In genomic region chr10:72259491-72260214, GRCh38 we compare ENCODE assay signal across 8 cellular contexts. TPM values are rescaled to one million over a fixed set of nuclear protein-coding genes. Genes with fewer than 3 reads are reported as not detected.
DNase-seq lines count a peak whose midpoint lies in the region; ATAC-seq, FAIRE-seq and TF ChIP-seq lines count a peak whose summit lies in the region.

No MANE protein-coding gene starts in this region.

- H3K9me3 ChIP-seq in iPS-20b (ENCODE audit: insufficient read depth, low read depth, low read length) (no peaks in the 10 kb centered on the region), stomach (no peaks in the 10 kb centered on the region)

- H3K27ac Mint-ChIP-seq in activated naive CD4-positive, alpha-beta T cell treated with anti-CD3 and anti-CD28 coated beads, Interleukin-2, amount 10 ng/mL, durations not matched to agents 7 days and 5 days = peak overlapping the region; percentile 97
- peak overlapping the region; percentile 100 for H3K27ac Mint-ChIP-seq in activated T-helper 17 cell treated with anti-CD3 and anti-CD28 coated beads, Interleukin-2, amount 50 U/mL, for 72 hours

- H3K4me3 ChIP-seq in iPS-20b (ENCODE audit: low read length) (peak overlapping the region; percentile 54; the same call in 1 of the 2 replicates), stomach (no peak overlapping the region)

- CTCF ChIA-PET in activated naive CD4-positive, alpha-beta T cell treated with anti-CD3 and anti-CD28 coated beads, Interleukin-2, amount 10 ng/mL, durations not matched to agents 7 days and 5 days (lab: Charles Lee) = interaction anchor here (0.7 to 3.6 kb wide), 12 partner anchors 12 to 134 kb away, joined by 3 to 31 read pairs (median 8); partner anchors contain the start of gene DDIT4

- H3K36me3 Mint-ChIP-seq in activated naive CD4-positive, alpha-beta T cell treated with anti-CD3 and anti-CD28 coated beads, Interleukin-2, amount 10 ng/mL, durations not matched to agents 7 days and 5 days = no peaks in the 10 kb centered on the region
- peaks cover 21% of the 10 kb centered on the region for H3K36me3 Mint-ChIP-seq in activated T-helper 17 cell treated with anti-CD3 and anti-CD28 coated beads, Interleukin-2, amount 50 U/mL, for 72 hours (ENCODE audit: low read depth)

- peak overlapping the region; percentile 73 for H3K4me3 Mint-ChIP-seq in activated naive CD4-positive, alpha-beta T cell treated with anti-CD3 and anti-CD28 coated beads, Interleukin-2, amount 10 ng/mL, durations not matched to agents 7 days and 5 days
- peak overlapping the region; percentile 94 for H3K4me3 Mint-ChIP-seq in activated T-helper 17 cell treated with anti-CD3 and anti-CD28 coated beads, Interleukin-2, amount 50 U/mL, for 72 hours

- H3K27me3 Mint-ChIP-seq in activated naive CD4-positive, alpha-beta T cell treated with anti-CD3 and anti-CD28 coated beads, Interleukin-2, amount 10 ng/mL, durations not matched to agents 7 days and 5 days = peaks cover 5% of the 10 kb centered on the region
- no peaks in the 10 kb centered on the region for H3K27me3 Mint-ChIP-seq in activated T-helper 17 cell treated with anti-CD3 and anti-CD28 coated beads, Interleukin-2, amount 50 U/mL, for 72 hours

- H3K4me1 ChIP-seq in iPS-20b (ENCODE audit: insufficient read depth, low read length) = peaks cover 35% of the 10 kb centered on the region
- H3K4me1 ChIP-seq in stomach = peaks cover 72 to 90% (median 81%) of the 10 kb centered on the region in 4 donors

- no peaks in the 10 kb centered on the region for H3K9me3 Mint-ChIP-seq in activated naive CD4-positive, alpha-beta T cell treated with anti-CD3 and anti-CD28 coated beads, Interleukin-2, amount 10 ng/mL, durations not matched to agents 7 days and 5 days
- H3K9me3 Mint-ChIP-seq in activated T-helper 17 cell treated with anti-CD3 and anti-CD28 coated beads, Interleukin-2, amount 50 U/mL, for 72 hours = no peaks in the 10 kb centered on the region

- H3K36me3 ChIP-seq in iPS-20b (ENCODE audit: insufficient read depth, low read depth, low read length) (no peaks in the 10 kb centered on the region), stomach (no peaks in the 10 kb centered on the region)

- peaks cover 85% of the 10 kb centered on the region for H3K4me1 Mint-ChIP-seq in activated naive CD4-positive, alpha-beta T cell treated with anti-CD3 and anti-CD28 coated beads, Interleukin-2, amount 10 ng/mL, durations not matched to agents 7 days and 5 days
- peaks cover 50% of the 10 kb centered on the region for H3K4me1 Mint-ChIP-seq in activated T-helper 17 cell treated with anti-CD3 and anti-CD28 coated beads, Interleukin-2, amount 50 U/mL, for 72 hours

- no peak for FAIRE-seq in frontal cortex (lab: Jason Lieb, UNC)

- TF ChIP-seq POLR2A in stomach (IDR thresholded peaks at IDR 0.05) = no peak

- H3K27ac ChIP-seq in iPS-20b (ENCODE audit: low read length) (peak overlapping the region; percentile 93), stomach (peak overlapping the region; percentile 89 to 96 (median 94))

- ATAC-seq in activated T-helper 17 cell treated with anti-CD3 and anti-CD28 coated beads, Interleukin-2, amount 50 U/mL, for 72 hours (replicated peaks) = no peak

- no peaks in the 10 kb centered on the region for H3K27me3 ChIP-seq in iPS-20b (ENCODE audit: insufficient read depth, low read length)
- H3K27me3 ChIP-seq in stomach = no peaks in the 10 kb centered on the region

- no peak for DNase-seq in activated naive CD4-positive, alpha-beta T cell treated with anti-CD3 and anti-CD28 coated beads, Interleukin-2, amount 10 ng/mL, durations not matched to agents 7 days and 5 days
- DNase-seq in activated naive CD4-positive, alpha-beta T cell treated with Interleukin-2 at 50 U/mL for 16 hours = no peak
- DNase-seq in stomach (no peak), DMS79 (lab: John Stamatoyannopoulos, UW) (no peak), frontal cortex (ENCODE audit: low spot score in 2 of 2) (no peak), amniotic stem cell (lab: John Stamatoyannopoulos, UW) (no peak)

- no peak for TF ChIP-seq EP300 in stomach (IDR thresholded peaks at IDR 0.05)

- peak overlapping the region; percentile 90 for H3K9ac ChIP-seq in iPS-20b (ENCODE audit: low read depth, low read length)

- intact Hi-C loops in stomach (cut with DNase I; ENCODE audit: low total_unique reads) = no loop called here

- no peak for TF ChIP-seq CTCF in stomach (IDR thresholded peaks at IDR 0.05)

- WGBS in stomach, 5 donors = 43 to 56% (median 51%) methylated on average over 4 of the region's 4 CpGs

RNA-seq across cellular contexts. Expression of gene DDIT4, which starts 14.1 kb away (rescaled TPM):
- 1,000 to 10,000 TPM in 1 of 2 donors, 100 to 1,000 TPM in 1; 746 to 1,569 TPM for total RNA-seq in activated T-helper 17 cell treated with anti-CD3 and anti-CD28 coated beads, Interleukin-2, amount 50 U/mL, for 72 hours
- total RNA-seq in stomach (100 to 1,000 TPM in 4 of 5 donors, 10 to 100 TPM in 1; 89.9 to 188 (median 154) TPM), frontal cortex (26.5 TPM)
- polyA plus RNA-seq in stomach = 100 to 1,000 TPM; 122 to 176 (median 170) TPM

RNA-seq across cellular contexts. Expression of gene ASCC1, which starts 43.6 kb away (rescaled TPM):
- total RNA-seq in activated T-helper 17 cell treated with anti-CD3 and anti-CD28 coated beads, Interleukin-2, amount 50 U/mL, for 72 hours = 10 to 100 TPM; 44.0 to 48.6 TPM
- total RNA-seq in stomach (100 to 1,000 TPM in 1 of 5 donors, 10 to 100 TPM in 2, 1 to 10 TPM in 2; 4.3 to 142 (median 19.4) TPM), frontal cortex (25.7 TPM)
- polyA plus RNA-seq in stomach = 10 to 100 TPM in 2 of 3 donors, 1 to 10 TPM in 1; 8.4 to 14.7 (median 12.5) TPM

RNA-seq across cellular contexts. Expression of gene ANAPC16, which starts 43.8 kb away (rescaled TPM):
- 100 to 1,000 TPM in 1 of 2 donors, 10 to 100 TPM in 1; 74.3 to 119 TPM for total RNA-seq in activated T-helper 17 cell treated with anti-CD3 and anti-CD28 coated beads, Interleukin-2, amount 50 U/mL, for 72 hours
- total RNA-seq in stomach (100 to 1,000 TPM in 2 of 5 donors, 10 to 100 TPM in 3; 12.7 to 104 (median 68.8) TPM), frontal cortex (26.1 TPM)
- 100 to 1,000 TPM; 164 to 231 (median 170) TPM for polyA plus RNA-seq in stomach
